ENCODE assay signal across 1 cellular context in genomic region chr12:33588082-33588712, GRCh38.
TF ChIP-seq lines count a peak whose summit lies in the region.

No MANE protein-coding gene starts in this region.

TF ChIP-seq in GM23338, 12 proteins besides CTCF, POLR2A, EP300 and RAD21 (continued from another document):
- TF ChIP-seq ETS1 (IDR thresholded peaks at IDR 0.05), result no peak
- no peak for TF ChIP-seq ZNF462 (CRISPR knock-in tag; IDR thresholded peaks at IDR 0.05)
- TF ChIP-seq JUNB (IDR thresholded peaks at IDR 0.05; ENCODE audit: unreplicated experiment), result no peak
